Comparison of ENCODE assay signal across 8 cellular contexts in genomic region chr13:26476111-26476743, GRCh38.
DNase-seq lines count a peak whose midpoint lies in the region; ATAC-seq and TF ChIP-seq lines count a peak whose summit lies in the region.

No MANE protein-coding gene starts in this region.

- WGBS in endodermal cell (ENCODE audit: insufficient coverage in 1 of 2, insufficient read length in 1 of 2), 2 experiments: 10 to 27% methylated on average over 15 to 20 of the region's 20 CpGs

- peak; percentile 10 for DNase-seq in stimulated activated CD4-positive, alpha-beta T cell treated with anti-CD3 and anti-CD28 coated beads, Interleukin-15, amount 100 ng/mL, for 24 hours
- DNase-seq in stimulated activated CD4-positive, alpha-beta T cell treated with anti-CD3 and anti-CD28 coated beads, Interleukin-4, amount 100 ng/mL, for 24 hours: no peak
- DNase-seq in endodermal cell: peak; percentile 88
- no peak for DNase-seq in KBM-7
- DNase-seq in NCI-H2081 (lab: John Stamatoyannopoulos, UW): no peak
- no peak for DNase-seq in Caco-2

- H3K27me3 Mint-ChIP-seq in endodermal cell (ENCODE audit: insufficient read depth) (no peaks in the 10 kb centered on the region), Caco-2 (ENCODE audit: insufficient read depth, unreplicated experiment) (no peaks in the 10 kb centered on the region)

- H3K4me1 Mint-ChIP-seq in endodermal cell (peaks cover 8% of the 10 kb centered on the region), Caco-2 (ENCODE audit: low read depth, unreplicated experiment) (peaks cover 16% of the 10 kb centered on the region)

- no peak for ATAC-seq in GM18870 (IDR thresholded peaks at IDR 0.05; ENCODE audit: unreplicated experiment)

- H3K27ac Mint-ChIP-seq in endodermal cell (peak overlapping the region; percentile 57), Caco-2 (ENCODE audit: unreplicated experiment) (no peak overlapping the region)

- no peaks in the 10 kb centered on the region for H3K9me3 Mint-ChIP-seq in endodermal cell
- no peaks in the 10 kb centered on the region for H3K9me3 Mint-ChIP-seq in Caco-2 (ENCODE audit: unreplicated experiment)

- intact Hi-C loops in Caco-2 (cut with micrococcal nuclease; ENCODE audit: unreplicated experiment): no loop called here

- H3K4me1 ChIP-seq in endodermal cell (ENCODE audit: control insufficient read depth, insufficient read depth, low read length) (peaks cover 4% of the 10 kb centered on the region), mucosa of stomach (ENCODE audit: control insufficient read depth, insufficient read depth, low read length) (no peaks in the 10 kb centered on the region), Caco-2 (peaks cover 12% of the 10 kb centered on the region; the same call in 1 of the 2 replicates)

- no peaks in the 10 kb centered on the region for H3K36me3 ChIP-seq in endodermal cell (ENCODE audit: control insufficient read depth, insufficient read depth, low read length)
- H3K36me3 ChIP-seq in mucosa of stomach (ENCODE audit: control insufficient read depth, insufficient read depth, low read length): no peaks in the 10 kb centered on the region
- no peaks in the 10 kb centered on the region for H3K36me3 ChIP-seq in Caco-2 (ENCODE audit: control insufficient read depth, insufficient read depth, low read length)

- peak overlapping the region; percentile 24 for H3K27ac ChIP-seq in endodermal cell (ENCODE audit: low read depth, low read length)

- H3K4me3 Mint-ChIP-seq in endodermal cell (peak overlapping the region; percentile 53), Caco-2 (ENCODE audit: unreplicated experiment) (no peak overlapping the region)

- CTCF ChIA-PET in Caco-2 (lab: Charles Lee): no interaction called here

- in situ Hi-C loops in KBM-7 (cut with MboI; ENCODE audit: low pct_unique_long_range_greater_than_20kb, low sequenced_read_pairs): loop anchor here (25.0 kb wide), 1 partner anchor 211 kb away; no protein-coding TSS in a partner anchor

- BruUV-seq in Caco-2 (replicated peaks; lab: Mats Ljungman, UMichigan): no TSS peak

- TF ChIP-seq CTCF in endodermal cell (conservative IDR thresholded peaks at IDR 0.05) (no peak), Caco-2 (IDR thresholded peaks at IDR 0.05; ENCODE audit: insufficient read depth in 1 of 2, low read depth in 1 of 2, low read length in 1 of 2, severe bottlenecking in 1 of 2, unreplicated experiment in 1 of 2) (no peak)

- H3K27me3 ChIP-seq in endodermal cell (ENCODE audit: control insufficient read depth, insufficient read depth, low read length, poor library complexity, severe bottlenecking) (no peaks in the 10 kb centered on the region), mucosa of stomach (ENCODE audit: control insufficient read depth, insufficient read depth, low read length) (no peaks in the 10 kb centered on the region), Caco-2 (replicated peaks; ENCODE audit: control insufficient read depth, insufficient read depth, low read length) (no peaks in the 10 kb centered on the region)

- H3K9me3 ChIP-seq in endodermal cell (ENCODE audit: control insufficient read depth, low read length): no peaks in the 10 kb centered on the region
- no peaks in the 10 kb centered on the region for H3K9me3 ChIP-seq in mucosa of stomach (ENCODE audit: control insufficient read depth, low read length)
- no peaks in the 10 kb centered on the region for H3K9me3 ChIP-seq in Caco-2

- H3K36me3 Mint-ChIP-seq in endodermal cell (ENCODE audit: low read depth) (no peaks in the 10 kb centered on the region), Caco-2 (ENCODE audit: insufficient read depth, unreplicated experiment) (no peaks in the 10 kb centered on the region)

- POLR2A ChIA-PET in Caco-2 (lab: Charles Lee): no interaction called here

- peak overlapping the region; percentile 61 for H3K4me3 ChIP-seq in endodermal cell (ENCODE audit: low read length)
- H3K4me3 ChIP-seq in mucosa of stomach (ENCODE audit: low read length): no peak overlapping the region
- no peak overlapping the region for H3K4me3 ChIP-seq in Caco-2 (ENCODE audit: low read depth, low read length)

- H3K9ac ChIP-seq in endodermal cell (ENCODE audit: extremely low read depth, low read length, poor library complexity, severe bottlenecking) (no peak overlapping the region), mucosa of stomach (ENCODE audit: low read length) (peak overlapping the region; percentile 44)

Comparison
In these comparisons a context has a peak if more than half of its experiments do, and no peak if none do; other contexts are left out.
1. DNase-seq: peak in stimulated activated CD4-positive, alpha-beta T cell treated with anti-CD3 and anti-CD28 coated beads, Interleukin-15, amount 100 ng/mL, for 24 hours (single experiment) and endodermal cell (single experiment); none in stimulated activated CD4-positive, alpha-beta T cell treated with anti-CD3 and anti-CD28 coated beads, Interleukin-4, amount 100 ng/mL, for 24 hours (single experiment), KBM-7 (single experiment), NCI-H2081 (0 of 2) and Caco-2 (0 of 2).